ENCODE assay signal across 23 cellular contexts in genomic region chr17:8705427-8705826, GRCh38. TPM values are rescaled to one million over a fixed set of nuclear protein-coding genes. Genes with fewer than 3 reads are reported as not detected.
DNase-seq lines count a peak whose midpoint lies in the region; ATAC-seq and TF ChIP-seq lines count a peak whose summit lies in the region.
"Had no signal": no experiment of that assay in that cellular context is flagged by ENCODE, and none has a peak within 500 bp of the region (broad histone marks: within the 10 kb centered on the region; RNA-seq: fewer than 3 reads in every experiment).

No MANE protein-coding gene starts in this region.

- no peaks in the 10 kb centered on the region for H3K36me3 ChIP-seq in ascending aorta
- H3K36me3 ChIP-seq: BE2C; BLaER1 treated with 17β-estradiol and CSF1 and Interleukin-3, amounts not matched to agents 10 nM and 100 nM; HAP-1 had no signal

- peaks cover 28% of the 10 kb centered on the region for H3K27me3 Mint-ChIP-seq in activated T-helper 17 cell treated with anti-CD3 and anti-CD28 coated beads, Interleukin-2, amount 50 U/mL, for 72 hours

- ATAC-seq in GM21526 (IDR thresholded peaks at IDR 0.05; ENCODE audit: low FRiP score, unreplicated experiment): no peak
- ATAC-seq in activated T-helper 17 cell treated with anti-CD3 and anti-CD28 coated beads, Interleukin-2, amount 50 U/mL, for 72 hours (replicated peaks): no peak
- ATAC-seq: A549 had no signal

- peaks cover 12 to 22% of the 10 kb centered on the region in 2 donors for H3K4me1 ChIP-seq in ascending aorta
- H3K4me1 ChIP-seq: A549, BE2C, HAP-1 had no signal

- intact Hi-C loops in ascending aorta (cut with DNase I) (loop anchor here (5.0 kb wide), 1 partner anchor 37 kb away; the partner anchor contains the start of gene CCDC42), posterior vena cava (cut with DNase I) (no loop called here)

- no peaks in the 10 kb centered on the region for H3K36me3 Mint-ChIP-seq in activated T-helper 17 cell treated with anti-CD3 and anti-CD28 coated beads, Interleukin-2, amount 50 U/mL, for 72 hours (ENCODE audit: low read depth)
- H3K36me3 Mint-ChIP-seq: CD14-positive monocyte; CD8-positive, alpha-beta memory T cell had no signal

- H3K9me3 Mint-ChIP-seq in activated T-helper 17 cell treated with anti-CD3 and anti-CD28 coated beads, Interleukin-2, amount 50 U/mL, for 72 hours: no peaks in the 10 kb centered on the region
- H3K9me3 Mint-ChIP-seq: CD4-positive, alpha-beta T cell; CD8-positive, alpha-beta memory T cell had no signal

- no peaks in the 10 kb centered on the region for H3K9me3 ChIP-seq in ascending aorta
- H3K9me3 ChIP-seq: A549, BE2C, HAP-1 had no signal

- no peak overlapping the region for H3K4me3 ChIP-seq in ascending aorta
- H3K4me3 ChIP-seq: A549; BLaER1 treated with 17β-estradiol and CSF1 and Interleukin-3, amounts not matched to agents 10 nM and 100 nM; HAP-1 had no signal

- H3K4me1 Mint-ChIP-seq in activated T-helper 17 cell treated with anti-CD3 and anti-CD28 coated beads, Interleukin-2, amount 50 U/mL, for 72 hours: no peaks in the 10 kb centered on the region
- H3K4me1 Mint-ChIP-seq: CD8-positive, alpha-beta memory T cell had no signal

- H3K27ac ChIP-seq in ascending aorta: peak overlapping the region; percentile 90 to 92
- H3K27ac ChIP-seq: A549; BLaER1 treated with 17β-estradiol and CSF1 and Interleukin-3, amounts not matched to agents 10 nM and 100 nM had no signal

- no peak overlapping the region for H3K27ac Mint-ChIP-seq in activated T-helper 17 cell treated with anti-CD3 and anti-CD28 coated beads, Interleukin-2, amount 50 U/mL, for 72 hours
- H3K27ac Mint-ChIP-seq: CD14-positive monocyte; CD4-positive, alpha-beta T cell had no signal

- no peak overlapping the region for H3K4me3 Mint-ChIP-seq in activated T-helper 17 cell treated with anti-CD3 and anti-CD28 coated beads, Interleukin-2, amount 50 U/mL, for 72 hours
- H3K4me3 Mint-ChIP-seq: CD14-positive monocyte; CD4-positive, alpha-beta T cell; CD8-positive, alpha-beta memory T cell had no signal

- DNase-seq in ascending aorta (ENCODE audit: low spot score in 2 of 2) (peak in 1 of 2 donors; percentile 47), islet precursor cell (peak; percentile 40), posterior vena cava (ENCODE audit: low spot score) (peak; percentile 9), NOMO-1 treated with DMSO at 0.1 percent for 48 hours (lab: John Stamatoyannopoulos, UW; ENCODE audit: unreplicated experiment) (no peak), NCI-H1105 (lab: John Stamatoyannopoulos, UW) (no peak)
- DNase-seq: 8988T; ACHN; AML-193; BE2C; CD4-positive, alpha-beta T cell; CD8-positive, alpha-beta memory T cell; DMS 273 treated with DMSO at 0.1 percent for 48 hours; DMS79 treated with DMSO at 0.1 percent for 48 hours; GF-D8; GOT3 had no signal

- TF ChIP-seq CTCF in ascending aorta (IDR thresholded peaks at IDR 0.05): no peak

- no peaks in the 10 kb centered on the region for H3K27me3 ChIP-seq in ascending aorta
- H3K27me3 ChIP-seq: BE2C; BLaER1 treated with 17β-estradiol and CSF1 and Interleukin-3, amounts not matched to agents 10 nM and 100 nM had no signal

RNA-seq across cellular contexts. Expression of gene CCDC42, which starts 39.2 kb away (rescaled TPM):
- total RNA-seq in ascending aorta: not detected
- not detected for total RNA-seq in posterior vena cava
- under 1 TPM in 1 of 2 donors, not detected in 1; 0.32 TPM for total RNA-seq in activated T-helper 17 cell treated with anti-CD3 and anti-CD28 coated beads, Interleukin-2, amount 50 U/mL, for 72 hours
- total RNA-seq: CD4-positive, alpha-beta T cell; Daoy; G401 had no signal

RNA-seq across cellular contexts. Expression of gene SPDYE4, which starts 52.9 kb away (rescaled TPM):
- not detected for total RNA-seq in ascending aorta
- not detected for total RNA-seq in posterior vena cava
- total RNA-seq in activated T-helper 17 cell treated with anti-CD3 and anti-CD28 coated beads, Interleukin-2, amount 50 U/mL, for 72 hours: not detected
- total RNA-seq: CD4-positive, alpha-beta T cell; CD8-positive, alpha-beta memory T cell; Daoy; G401 had no signal

Comparison
In these comparisons a context has a peak if more than half of its experiments do, and no peak if none do; other contexts are left out.
1. DNase-seq: peak in islet precursor cell (single experiment) and posterior vena cava (single experiment); none in NOMO-1 treated with DMSO at 0.1 percent for 48 hours (single experiment) and NCI-H1105 (single experiment).